Comparison of ENCODE assay signal across 10 cellular contexts in genomic region chr15:88637436-88637835, GRCh38. TPM values are rescaled to one million over a fixed set of nuclear protein-coding genes. Genes with fewer than 3 reads are reported as not detected.
A peak's percentile ranks its signal among the peaks of the same experiment; 100 is the strongest.
DNase-seq lines count a peak whose midpoint lies in the region; ATAC-seq, FAIRE-seq and TF ChIP-seq lines count a peak whose summit lies in the region.
"Had no signal": no experiment of that assay in that cellular context is flagged by ENCODE, and none has a peak within 500 bp of the region (broad histone marks: within the 10 kb centered on the region; RNA-seq: fewer than 3 reads in every experiment).

No MANE protein-coding gene starts in this region.

- H3K4me1 Mint-ChIP-seq in activated naive CD4-positive, alpha-beta T cell treated with anti-CD3 and anti-CD28 coated beads, Interleukin-2, amount 50 U/mL, for 24 hours = peaks cover 83% of the 10 kb centered on the region
- H3K4me1 Mint-ChIP-seq in type B pancreatic cell (ENCODE audit: unreplicated experiment) = peaks cover 19% of the 10 kb centered on the region

- in situ Hi-C loops in GM12878 (cut with MboI) = no loop called here

- peaks cover 71% of the 10 kb centered on the region for H3K4me1 ChIP-seq in GM12878 (ENCODE audit: control insufficient read depth, insufficient read depth, low read length)
- peaks cover 32% of the 10 kb centered on the region for H3K4me1 ChIP-seq in mesodermal cell (ENCODE audit: control insufficient read depth, insufficient read depth, low read length, poor library complexity, severe bottlenecking)

- H3K36me3 Mint-ChIP-seq in activated naive CD4-positive, alpha-beta T cell treated with anti-CD3 and anti-CD28 coated beads, Interleukin-2, amount 50 U/mL, for 24 hours = peaks cover 23% of the 10 kb centered on the region
- peaks cover 8% of the 10 kb centered on the region for H3K36me3 Mint-ChIP-seq in type B pancreatic cell

- peak overlapping the region; percentile 83 for H3K4me3 Mint-ChIP-seq in activated naive CD4-positive, alpha-beta T cell treated with anti-CD3 and anti-CD28 coated beads, Interleukin-2, amount 50 U/mL, for 24 hours
- H3K4me3 Mint-ChIP-seq in type B pancreatic cell = no peak overlapping the region

- H3K9me3 ChIP-seq in GM12878 (replicated peaks; ENCODE audit: control insufficient read depth, insufficient read depth, low read length) (no peaks in the 10 kb centered on the region), mesodermal cell (ENCODE audit: control insufficient read depth, low read length) (no peaks in the 10 kb centered on the region)

- peak overlapping the region; percentile 59; the same call in 1 of the 2 replicates for H3K4me3 ChIP-seq in GM12878
- H3K4me3 ChIP-seq in mesodermal cell (ENCODE audit: extremely low read depth, insufficient read depth, low read length, poor library complexity, severe bottlenecking) = no peak overlapping the region

- TF ChIP-seq EP300 in GM12878 (IDR thresholded peaks at IDR 0.05; ENCODE audit: borderline replicate concordance in 1 of 2, control insufficient read depth in 1 of 2, low read depth in 2 of 2, low read length in 2 of 2) = no peak

- H3K27me3 ChIP-seq in GM12878 (replicated peaks in 1 of 2; ENCODE audit: control insufficient read depth in 2 of 2, insufficient read depth in 2 of 2, low read length in 1 of 2) = no peaks in the 10 kb centered on the region

- peak overlapping the region; percentile 89 for H3K4me2 ChIP-seq in GM12878 (ENCODE audit: control insufficient read depth, insufficient read depth)

- WGBS in GM12878 (ENCODE audit: insufficient coverage, insufficient replicate concordance, low lambda C conversion rate, missing lambda C conversion rate) = 47% methylated on average over 7 of the region's 7 CpGs
- WGBS in mesodermal cell (ENCODE audit: insufficient coverage in 2 of 2), 2 experiments = 75 to 76% methylated on average over 6 to 7 of the region's 7 CpGs

- H3K9ac ChIP-seq in GM12878 (ENCODE audit: control insufficient read depth, insufficient read depth, low read length) = no peak overlapping the region; the same call in 1 of the 2 replicates

- FAIRE-seq in GM12878 (lab: Jason Lieb, UNC) = no peak

- intact Hi-C loops in GM12878 (cut with micrococcal nuclease; ENCODE audit: unreplicated experiment) = no loop called here

- peaks cover 40% of the 10 kb centered on the region for H3K79me2 ChIP-seq in GM12878 (ENCODE audit: control insufficient read depth, insufficient read depth, low read length)

- no peaks in the 10 kb centered on the region for H4K20me1 ChIP-seq in GM12878 (ENCODE audit: control insufficient read depth, insufficient read depth)

- H3K27me3 Mint-ChIP-seq in activated naive CD4-positive, alpha-beta T cell treated with anti-CD3 and anti-CD28 coated beads, Interleukin-2, amount 50 U/mL, for 24 hours = no peaks in the 10 kb centered on the region
- H3K27me3 Mint-ChIP-seq in type B pancreatic cell = peaks cover 3% of the 10 kb centered on the region

- no peak for DNase-seq in activated naive CD4-positive, alpha-beta T cell (lab: John Stamatoyannopoulos, UW)
- no peak for DNase-seq in GM12878 (ENCODE audit: low read depth, low spot score)
- DNase-seq in type B pancreatic cell (ENCODE audit: extremely low spot score, unreplicated experiment) = no peak
- no peak for DNase-seq in MV-4-11 (lab: John Stamatoyannopoulos, UW)
- no peak for DNase-seq in NCI-H226
- DNase-seq in HuH-7 (ENCODE audit: low spot score) = no peak
- DNase-seq: NCI-H1417 treated with DMSO at 0.1 percent for 48 hours; stimulated activated CD4-positive, alpha-beta T cell treated with anti-CD3 and anti-CD28 coated beads, Interleukin-4, amount 100 ng/mL, for 4 hours had no signal

- no peak for TF ChIP-seq RAD21 in GM12878 (IDR thresholded peaks at IDR 0.05; ENCODE audit: insufficient read depth, low read depth, low read length)

- no peak overlapping the region for H2AFZ ChIP-seq in GM12878 (ENCODE audit: control insufficient read depth, low read depth, low read length)

- ATAC-seq in GM12878 = no peak

- TF ChIP-seq CTCF in GM12878 (IDR thresholded peaks at IDR 0.05 in 2 of 3, conservative IDR thresholded peaks at IDR 0.05 in 1 of 3; ENCODE audit: control insufficient read depth in 2 of 3, extremely low read depth in 1 of 3, insufficient read depth in 1 of 3, low read depth in 3 of 3, low read length in 3 of 3) = no peak
- TF ChIP-seq CTCF in type B pancreatic cell (conservative IDR thresholded peaks at IDR 0.05) = no peak

- BruUV-seq in GM12878 (replicated peaks; lab: Mats Ljungman, UMichigan) = no TSS peak

- H3K27ac ChIP-seq in GM12878 (ENCODE audit: control insufficient read depth, insufficient read depth) (peak overlapping the region; percentile 99), mesodermal cell (ENCODE audit: low read depth, low read length, severe bottlenecking) (peak overlapping the region; percentile 96)

- RAD21 ChIA-PET in GM12878 (lab: Charles Lee; ENCODE audit: unreplicated experiment) = interaction anchor here (1.9 to 3.4 kb wide), 2 partner anchors 13 to 197 kb away, joined by 10 to 29 read pairs; no protein-coding TSS in a partner anchor

- no peaks in the 10 kb centered on the region for H3K9me3 Mint-ChIP-seq in activated naive CD4-positive, alpha-beta T cell treated with anti-CD3 and anti-CD28 coated beads, Interleukin-2, amount 50 U/mL, for 24 hours
- H3K9me3 Mint-ChIP-seq in type B pancreatic cell = no peaks in the 10 kb centered on the region

- POLR2A ChIA-PET in GM12878 (lab: Charles Lee) = interaction anchor here (0.8 to 2.2 kb wide), 4 partner anchors 10 to 170 kb away, joined by 3 to 10 read pairs (median 4); partner anchors contain the start of genes MRPL46 and MRPS11

- H3K36me3 ChIP-seq in GM12878 (ENCODE audit: control insufficient read depth in 2 of 2, insufficient read depth in 2 of 2, low read length in 1 of 2) (peaks cover 2% of the 10 kb centered on the region in 2 experiments), mesodermal cell (ENCODE audit: control insufficient read depth, insufficient read depth, low read length) (peaks cover 30% of the 10 kb centered on the region)

- peak overlapping the region; percentile 93 for H3K27ac Mint-ChIP-seq in activated naive CD4-positive, alpha-beta T cell treated with anti-CD3 and anti-CD28 coated beads, Interleukin-2, amount 50 U/mL, for 24 hours
- H3K27ac Mint-ChIP-seq in type B pancreatic cell = peak overlapping the region; percentile 95

- SMC1A ChIA-PET in GM12878 (lab: Charles Lee; ENCODE audit: uncharacterized antibody, unreplicated experiment) = interaction anchor here (1.9 to 2.4 kb wide), 2 partner anchors 9 to 13 kb away, joined by 15 to 43 read pairs; no protein-coding TSS in a partner anchor

- no peak; the same call in 1 of the 2 replicates for TF ChIP-seq POLR2A in GM12878 (IDR thresholded peaks at IDR 0.05; ENCODE audit: low read depth, low read length)

- CTCF ChIA-PET in GM12878 (lab: Yijun Ruan, JAX) = interaction anchor here (0.6 to 1.9 kb wide), 4 partner anchors 20 to 645 kb away, joined by 3 to 6 read pairs (median 3); partner anchors contain the start of genes MRPL46 and MRPS11

TF ChIP-seq in GM12878, 131 proteins besides CTCF, POLR2A, EP300 and RAD21:
- 0 out of 2 replicates have a peak, but pooled peaks have one; percentile 14 for TF ChIP-seq MTA3 (IDR thresholded peaks at IDR 0.05; ENCODE audit: borderline replicate concordance, low read length)
- no peak for TF ChIP-seq TBL1XR1 (IDR thresholded peaks at IDR 0.05; ENCODE audit: low read depth, low read length)

RNA-seq across cellular contexts. Expression of gene ISG20, which starts 1.4 kb away (rescaled TPM):
- total RNA-seq in GM12878 (2013; cell fraction: nucleolus; rRNA removed) = 14.5 and 16.0 TPM in 2 replicates
- total RNA-seq in GM12878 (2014; rRNA removed) (210 and 228 TPM in 2 replicates), GM12878 (2014; rRNA removed; fragmentation: Illumina TruSeq; extraction: Trizol) (48.5 and 53.8 TPM in 2 replicates), GM12878 (2021) (76.5 and 90.2 TPM in 2 replicates), type B pancreatic cell (ENCODE audit: low replicate concordance) (4.9 and 7.9 TPM in 2 replicates)
- 45.4 TPM for polyA plus RNA-seq in GM12878 (2011; ENCODE audit: low read depth)
- polyA plus RNA-seq in GM12878 (2011; rRNA removed) (46.6 and 182 TPM in 2 replicates), GM12878 (2014; fragmentation: Illumina TruSeq; extraction: Trizol) (3.5 and 23.4 TPM in 2 replicates), GM12878 (2014; fragmentation: Nextera tagmentation; extraction: Ambion mirVana) (10 to 100 TPM; 49.6 to 92.9 TPM), GM12878 (2014; rRNA removed) (177 and 251 TPM in 2 replicates), GM12878 (2016; fragmentation: Nextera tagmentation; extraction: Ambion mirVana) (10 to 100 TPM; 80.7 to 91.1 TPM)
- polyA plus RNA-seq in GM12878 (2011; cell fraction: cytosol; rRNA removed) = 210 and 386 TPM in 2 replicates
- 219 and 271 TPM in 2 replicates for polyA plus RNA-seq in GM12878 (2011; cell fraction: nucleus; rRNA removed)
- polyA plus RNA-seq in GM12878 (2012) = 145 and 222 TPM in 2 replicates
- 49.6 and 80.3 TPM in 2 replicates for polyA minus RNA-seq in GM12878 (2011; rRNA and poly(A)+ RNA removed)
- 44.1 and 44.6 TPM in 2 replicates for polyA minus RNA-seq in GM12878 (2011; cell fraction: cytosol; rRNA and poly(A)+ RNA removed)
- polyA minus RNA-seq in GM12878 (2011; cell fraction: nucleus; rRNA and poly(A)+ RNA removed) = 38.3 and 60.6 TPM in 2 replicates
- polyA plus RNA-seq in mesodermal cell (2013, experiment 1 of 2) = 1.5 TPM
- 1.6 TPM for polyA plus RNA-seq in mesodermal cell (2013, experiment 2 of 2)

RNA-seq across cellular contexts. Expression of gene AEN, which starts 16.3 kb away (rescaled TPM):
- total RNA-seq in GM12878 (2013; cell fraction: nucleolus; rRNA removed) = 74.1 and 86.4 TPM in 2 replicates
- 76.0 and 81.2 TPM in 2 replicates for total RNA-seq in GM12878 (2014; rRNA removed)
- total RNA-seq in GM12878 (2014; rRNA removed; fragmentation: Illumina TruSeq; extraction: Trizol) = 39.9 and 44.5 TPM in 2 replicates
- total RNA-seq in GM12878 (2021) = 67.2 and 74.4 TPM in 2 replicates
- 14.7 TPM for polyA plus RNA-seq in GM12878 (2011; ENCODE audit: low read depth)
- polyA plus RNA-seq in GM12878 (2011; rRNA removed) = 32.5 and 44.7 TPM in 2 replicates
- 46.2 and 62.0 TPM in 2 replicates for polyA plus RNA-seq in GM12878 (2011; cell fraction: cytosol; rRNA removed)
- 106 and 115 TPM in 2 replicates for polyA plus RNA-seq in GM12878 (2011; cell fraction: nucleus; rRNA removed)
- 23.8 and 31.0 TPM in 2 replicates for polyA plus RNA-seq in GM12878 (2012)
- polyA plus RNA-seq in GM12878 (2014; fragmentation: Illumina TruSeq; extraction: Trizol) = 25.8 and 33.5 TPM in 2 replicates
- 10 to 100 TPM; 11.7 to 12.0 TPM for polyA plus RNA-seq in GM12878 (2014; fragmentation: Nextera tagmentation; extraction: Ambion mirVana)
- polyA plus RNA-seq in GM12878 (2014; rRNA removed) = 62.8 and 66.1 TPM in 2 replicates
- 10 to 100 TPM; 78.0 to 78.8 TPM for polyA plus RNA-seq in GM12878 (2016; fragmentation: Nextera tagmentation; extraction: Ambion mirVana)
- 57.4 and 84.3 TPM in 2 replicates for polyA minus RNA-seq in GM12878 (2011; rRNA and poly(A)+ RNA removed)
- 23.4 and 24.8 TPM in 2 replicates for polyA minus RNA-seq in GM12878 (2011; cell fraction: cytosol; rRNA and poly(A)+ RNA removed)
- polyA minus RNA-seq in GM12878 (2011; cell fraction: nucleus; rRNA and poly(A)+ RNA removed) = 70.1 and 137 TPM in 2 replicates
- 54.5 TPM for polyA plus RNA-seq in mesodermal cell (2013, experiment 1 of 2)
- 47.7 TPM for polyA plus RNA-seq in mesodermal cell (2013, experiment 2 of 2)
- 48.9 and 62.9 TPM in 2 replicates for total RNA-seq in type B pancreatic cell (ENCODE audit: low replicate concordance)
